Comparison of ENCODE assay signal across 1 cellular context in the genomic region with DNA sequence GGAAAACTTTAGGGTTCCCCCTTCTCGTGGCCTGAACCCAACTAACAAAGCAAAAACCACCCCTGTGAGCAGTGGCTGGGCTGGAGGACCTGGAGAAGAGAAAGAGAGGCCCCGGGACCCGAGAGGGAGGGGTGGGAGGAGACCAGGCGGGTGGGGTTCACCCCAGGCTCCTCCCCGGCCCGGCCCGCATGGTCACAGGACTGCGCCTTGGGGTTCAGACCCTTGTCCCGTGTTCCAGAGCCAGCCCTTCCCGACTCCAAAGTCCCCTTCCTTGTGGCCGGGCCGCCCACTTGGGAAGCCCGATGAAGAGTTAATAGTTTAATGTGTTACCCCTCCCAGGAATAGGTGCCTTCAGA.
TF ChIP-seq lines count a peak whose summit lies in the region.

No MANE protein-coding gene starts in this region.

TF ChIP-seq in IMR-90, 13 proteins besides CTCF, POLR2A, EP300 and RAD21 (continued from another document):
- TF ChIP-seq, protein P1, sequence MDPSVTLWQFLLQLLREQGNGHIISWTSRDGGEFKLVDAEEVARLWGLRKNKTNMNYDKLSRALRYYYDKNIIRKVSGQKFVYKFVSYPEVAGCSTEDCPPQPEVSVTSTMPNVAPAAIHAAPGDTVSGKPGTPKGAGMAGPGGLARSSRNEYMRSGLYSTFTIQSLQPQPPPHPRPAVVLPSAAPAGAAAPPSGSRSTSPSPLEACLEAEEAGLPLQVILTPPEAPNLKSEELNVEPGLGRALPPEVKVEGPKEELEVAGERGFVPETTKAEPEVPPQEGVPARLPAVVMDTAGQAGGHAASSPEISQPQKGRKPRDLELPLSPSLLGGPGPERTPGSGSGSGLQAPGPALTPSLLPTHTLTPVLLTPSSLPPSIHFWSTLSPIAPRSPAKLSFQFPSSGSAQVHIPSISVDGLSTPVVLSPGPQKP (IDR thresholded peaks at IDR 0.05; ENCODE audit: borderline replicate concordance, low read depth, low read length) = no peak
- TF ChIP-seq CEBPB (IDR thresholded peaks at IDR 0.05; ENCODE audit: low read depth, low read length) = no peak
